Comparison of ENCODE assay signal across 1 cellular context in the genomic region with DNA sequence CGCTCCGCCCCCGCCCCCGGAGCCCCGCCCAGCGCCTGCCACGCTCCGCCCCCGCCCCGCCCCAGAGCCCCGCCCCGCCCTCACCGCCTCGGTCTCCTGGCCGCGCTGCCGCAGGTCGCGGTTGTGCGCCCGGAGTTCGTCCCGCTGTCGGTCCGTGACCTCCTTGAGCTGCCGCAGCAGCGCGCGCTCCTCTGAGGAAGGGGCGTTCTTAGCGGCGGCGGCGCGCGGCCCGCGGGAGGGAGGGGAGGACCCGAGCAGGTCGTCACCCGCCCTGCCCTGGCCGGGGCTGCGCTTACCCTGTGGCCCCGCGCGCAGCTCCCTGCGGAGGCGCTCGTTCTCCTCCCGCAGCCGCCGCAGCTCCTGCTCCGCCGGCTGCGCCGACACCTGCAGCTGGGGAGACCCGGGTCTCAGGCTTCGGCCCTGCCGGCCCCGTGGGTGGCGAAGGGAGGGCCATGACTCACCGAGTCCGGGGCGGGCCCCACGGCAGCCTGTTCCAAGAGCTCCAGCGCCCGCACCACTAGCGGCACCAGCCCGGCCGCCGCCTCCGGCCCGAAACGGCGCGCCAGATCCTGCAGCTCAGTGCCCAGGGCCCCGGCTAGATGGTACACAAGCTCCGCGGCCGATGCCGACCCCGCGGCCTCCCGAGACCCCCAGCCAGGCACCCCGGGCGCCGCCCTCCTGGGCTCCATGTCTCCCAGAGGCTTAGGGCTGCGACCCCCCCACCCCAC.
TF ChIP-seq lines count a peak whose summit lies in the region.

No MANE protein-coding gene starts in this region.

TF ChIP-seq in HEK293, 187 proteins besides CTCF, POLR2A, EP300 and RAD21 (continued from another document and continues in another):
- TF ChIP-seq, protein P1, sequence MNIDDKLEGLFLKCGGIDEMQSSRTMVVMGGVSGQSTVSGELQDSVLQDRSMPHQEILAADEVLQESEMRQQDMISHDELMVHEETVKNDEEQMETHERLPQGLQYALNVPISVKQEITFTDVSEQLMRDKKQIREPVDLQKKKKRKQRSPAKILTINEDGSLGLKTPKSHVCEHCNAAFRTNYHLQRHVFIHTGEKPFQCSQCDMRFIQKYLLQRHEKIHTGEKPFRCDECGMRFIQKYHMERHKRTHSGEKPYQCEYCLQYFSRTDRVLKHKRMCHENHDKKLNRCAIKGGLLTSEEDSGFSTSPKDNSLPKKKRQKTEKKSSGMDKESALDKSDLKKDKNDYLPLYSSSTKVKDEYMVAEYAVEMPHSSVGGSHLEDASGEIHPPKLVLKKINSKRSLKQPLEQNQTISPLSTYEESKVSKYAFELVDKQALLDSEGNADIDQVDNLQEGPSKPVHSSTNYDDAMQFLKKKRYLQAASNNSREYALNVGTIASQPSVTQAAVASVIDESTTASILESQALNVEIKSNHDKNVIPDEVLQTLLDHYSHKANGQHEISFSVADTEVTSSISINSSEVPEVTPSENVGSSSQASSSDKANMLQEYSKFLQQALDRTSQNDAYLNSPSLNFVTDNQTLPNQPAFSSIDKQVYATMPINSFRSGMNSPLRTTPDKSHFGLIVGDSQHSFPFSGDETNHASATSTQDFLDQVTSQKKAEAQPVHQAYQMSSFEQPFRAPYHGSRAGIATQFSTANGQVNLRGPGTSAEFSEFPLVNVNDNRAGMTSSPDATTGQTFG (tag by site-specific recombination; IDR thresholded peaks at IDR 0.05; ENCODE audit: borderline replicate concordance) = no peak
- TF ChIP-seq ZNF311 (tag by site-specific recombination; IDR thresholded peaks at IDR 0.05; ENCODE audit: borderline replicate concordance) (no peak), ZNF133 (tag by site-specific recombination; IDR thresholded peaks at IDR 0.05) (no peak), ZNF660 (tag by site-specific recombination; IDR thresholded peaks at IDR 0.05) (peak; percentile 77; the same call in 1 of the 2 replicates), ZNF221 (tag by site-specific recombination; IDR thresholded peaks at IDR 0.05; ENCODE audit: borderline replicate concordance) (no peak), ZNF138 (tag by site-specific recombination; IDR thresholded peaks at IDR 0.05; ENCODE audit: borderline replicate concordance) (no peak), ZNF23 (tag by site-specific recombination; IDR thresholded peaks at IDR 0.05; ENCODE audit: borderline replicate concordance) (no peak), ZFP37 (tag by site-specific recombination; IDR thresholded peaks at IDR 0.05) (0 out of 2 replicates have a peak, but pooled peaks have one; percentile 71), ZEB2 (tag by site-specific recombination; IDR thresholded peaks at IDR 0.05) (peak; percentile 74), ZNF223 (tag by site-specific recombination; IDR thresholded peaks at IDR 0.05) (no peak), ZNF623 (tag by site-specific recombination; IDR thresholded peaks at IDR 0.05) (no peak), ZNF585B (tag by site-specific recombination; IDR thresholded peaks at IDR 0.05) (no peak), OSR2 (tag by site-specific recombination; IDR thresholded peaks at IDR 0.05) (peak; percentile 51), SETDB1 (IDR thresholded peaks at IDR 0.05; ENCODE audit: insufficient read length, low read length) (no peak), SP3 (tag by site-specific recombination; IDR thresholded peaks at IDR 0.05) (no peak), KLF7 (tag by site-specific recombination; IDR thresholded peaks at IDR 0.05; ENCODE audit: borderline replicate concordance) (no peak), ZBTB1 (tag by site-specific recombination; IDR thresholded peaks at IDR 0.05) (0 out of 2 replicates have a peak, but pooled peaks have one; percentile 56), ZBTB21 (tag by site-specific recombination; IDR thresholded peaks at IDR 0.05) (no peak), ZNF621 (tag by site-specific recombination; IDR thresholded peaks at IDR 0.05) (no peak), ZXDB (tag by site-specific recombination; IDR thresholded peaks at IDR 0.05) (peak; percentile 74), SCRT1 (tag by site-specific recombination; IDR thresholded peaks at IDR 0.05; ENCODE audit: borderline replicate concordance) (no peak), ZNF132 (tag by site-specific recombination; IDR thresholded peaks at IDR 0.05; ENCODE audit: borderline replicate concordance) (no peak), ZNF76 (tag by site-specific recombination; IDR thresholded peaks at IDR 0.05; ENCODE audit: borderline replicate concordance, low read depth) (no peak; the same call in 1 of the 2 replicates), BCL11B (tag by site-specific recombination; IDR thresholded peaks at IDR 0.05; ENCODE audit: low read depth) (peak; percentile 38; the same call in 1 of the 2 replicates), FEZF1 (tag by site-specific recombination; IDR thresholded peaks at IDR 0.05) (no peak), ZNF121 (tag by site-specific recombination; IDR thresholded peaks at IDR 0.05) (no peak), ZNF776 (tag by site-specific recombination; IDR thresholded peaks at IDR 0.05; ENCODE audit: borderline replicate concordance) (no peak), GLI2 (tag by site-specific recombination; IDR thresholded peaks at IDR 0.05; ENCODE audit: borderline replicate concordance, low read depth) (no peak), ZNF174 (tag by site-specific recombination; IDR thresholded peaks at IDR 0.05) (no peak)
- TF ChIP-seq, protein P2, sequence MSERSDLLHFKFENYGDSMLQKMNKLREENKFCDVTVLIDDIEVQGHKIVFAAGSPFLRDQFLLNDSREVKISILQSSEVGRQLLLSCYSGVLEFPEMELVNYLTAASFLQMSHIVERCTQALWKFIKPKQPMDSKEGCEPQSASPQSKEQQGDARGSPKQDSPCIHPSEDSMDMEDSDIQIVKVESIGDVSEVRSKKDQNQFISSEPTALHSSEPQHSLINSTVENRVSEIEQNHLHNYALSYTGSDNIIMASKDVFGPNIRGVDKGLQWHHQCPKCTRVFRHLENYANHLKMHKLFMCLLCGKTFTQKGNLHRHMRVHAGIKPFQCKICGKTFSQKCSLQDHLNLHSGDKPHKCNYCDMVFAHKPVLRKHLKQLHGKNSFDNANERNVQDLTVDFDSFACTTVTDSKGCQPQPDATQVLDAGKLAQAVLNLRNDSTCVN (tag by site-specific recombination; optimal IDR thresholded peaks at IDR 0.05) = peak; percentile 94
- TF ChIP-seq, protein P3, sequence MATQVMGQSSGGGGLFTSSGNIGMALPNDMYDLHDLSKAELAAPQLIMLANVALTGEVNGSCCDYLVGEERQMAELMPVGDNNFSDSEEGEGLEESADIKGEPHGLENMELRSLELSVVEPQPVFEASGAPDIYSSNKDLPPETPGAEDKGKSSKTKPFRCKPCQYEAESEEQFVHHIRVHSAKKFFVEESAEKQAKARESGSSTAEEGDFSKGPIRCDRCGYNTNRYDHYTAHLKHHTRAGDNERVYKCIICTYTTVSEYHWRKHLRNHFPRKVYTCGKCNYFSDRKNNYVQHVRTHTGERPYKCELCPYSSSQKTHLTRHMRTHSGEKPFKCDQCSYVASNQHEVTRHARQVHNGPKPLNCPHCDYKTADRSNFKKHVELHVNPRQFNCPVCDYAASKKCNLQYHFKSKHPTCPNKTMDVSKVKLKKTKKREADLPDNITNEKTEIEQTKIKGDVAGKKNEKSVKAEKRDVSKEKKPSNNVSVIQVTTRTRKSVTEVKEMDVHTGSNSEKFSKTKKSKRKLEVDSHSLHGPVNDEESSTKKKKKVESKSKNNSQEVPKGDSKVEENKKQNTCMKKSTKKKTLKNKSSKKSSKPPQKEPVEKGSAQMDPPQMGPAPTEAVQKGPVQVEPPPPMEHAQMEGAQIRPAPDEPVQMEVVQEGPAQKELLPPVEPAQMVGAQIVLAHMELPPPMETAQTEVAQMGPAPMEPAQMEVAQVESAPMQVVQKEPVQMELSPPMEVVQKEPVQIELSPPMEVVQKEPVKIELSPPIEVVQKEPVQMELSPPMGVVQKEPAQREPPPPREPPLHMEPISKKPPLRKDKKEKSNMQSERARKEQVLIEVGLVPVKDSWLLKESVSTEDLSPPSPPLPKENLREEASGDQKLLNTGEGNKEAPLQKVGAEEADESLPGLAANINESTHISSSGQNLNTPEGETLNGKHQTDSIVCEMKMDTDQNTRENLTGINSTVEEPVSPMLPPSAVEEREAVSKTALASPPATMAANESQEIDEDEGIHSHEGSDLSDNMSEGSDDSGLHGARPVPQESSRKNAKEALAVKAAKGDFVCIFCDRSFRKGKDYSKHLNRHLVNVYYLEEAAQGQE (tag by site-specific recombination; IDR thresholded peaks at IDR 0.05) = no peak
- TF ChIP-seq, protein P4, sequence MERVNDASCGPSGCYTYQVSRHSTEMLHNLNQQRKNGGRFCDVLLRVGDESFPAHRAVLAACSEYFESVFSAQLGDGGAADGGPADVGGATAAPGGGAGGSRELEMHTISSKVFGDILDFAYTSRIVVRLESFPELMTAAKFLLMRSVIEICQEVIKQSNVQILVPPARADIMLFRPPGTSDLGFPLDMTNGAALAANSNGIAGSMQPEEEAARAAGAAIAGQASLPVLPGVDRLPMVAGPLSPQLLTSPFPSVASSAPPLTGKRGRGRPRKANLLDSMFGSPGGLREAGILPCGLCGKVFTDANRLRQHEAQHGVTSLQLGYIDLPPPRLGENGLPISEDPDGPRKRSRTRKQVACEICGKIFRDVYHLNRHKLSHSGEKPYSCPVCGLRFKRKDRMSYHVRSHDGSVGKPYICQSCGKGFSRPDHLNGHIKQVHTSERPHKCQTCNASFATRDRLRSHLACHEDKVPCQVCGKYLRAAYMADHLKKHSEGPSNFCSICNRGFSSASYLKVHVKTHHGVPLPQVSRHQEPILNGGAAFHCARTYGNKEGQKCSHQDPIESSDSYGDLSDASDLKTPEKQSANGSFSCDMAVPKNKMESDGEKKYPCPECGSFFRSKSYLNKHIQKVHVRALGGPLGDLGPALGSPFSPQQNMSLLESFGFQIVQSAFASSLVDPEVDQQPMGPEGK (tag by site-specific recombination; IDR thresholded peaks at IDR 0.05) = peak; percentile 92
- TF ChIP-seq, protein P5, sequence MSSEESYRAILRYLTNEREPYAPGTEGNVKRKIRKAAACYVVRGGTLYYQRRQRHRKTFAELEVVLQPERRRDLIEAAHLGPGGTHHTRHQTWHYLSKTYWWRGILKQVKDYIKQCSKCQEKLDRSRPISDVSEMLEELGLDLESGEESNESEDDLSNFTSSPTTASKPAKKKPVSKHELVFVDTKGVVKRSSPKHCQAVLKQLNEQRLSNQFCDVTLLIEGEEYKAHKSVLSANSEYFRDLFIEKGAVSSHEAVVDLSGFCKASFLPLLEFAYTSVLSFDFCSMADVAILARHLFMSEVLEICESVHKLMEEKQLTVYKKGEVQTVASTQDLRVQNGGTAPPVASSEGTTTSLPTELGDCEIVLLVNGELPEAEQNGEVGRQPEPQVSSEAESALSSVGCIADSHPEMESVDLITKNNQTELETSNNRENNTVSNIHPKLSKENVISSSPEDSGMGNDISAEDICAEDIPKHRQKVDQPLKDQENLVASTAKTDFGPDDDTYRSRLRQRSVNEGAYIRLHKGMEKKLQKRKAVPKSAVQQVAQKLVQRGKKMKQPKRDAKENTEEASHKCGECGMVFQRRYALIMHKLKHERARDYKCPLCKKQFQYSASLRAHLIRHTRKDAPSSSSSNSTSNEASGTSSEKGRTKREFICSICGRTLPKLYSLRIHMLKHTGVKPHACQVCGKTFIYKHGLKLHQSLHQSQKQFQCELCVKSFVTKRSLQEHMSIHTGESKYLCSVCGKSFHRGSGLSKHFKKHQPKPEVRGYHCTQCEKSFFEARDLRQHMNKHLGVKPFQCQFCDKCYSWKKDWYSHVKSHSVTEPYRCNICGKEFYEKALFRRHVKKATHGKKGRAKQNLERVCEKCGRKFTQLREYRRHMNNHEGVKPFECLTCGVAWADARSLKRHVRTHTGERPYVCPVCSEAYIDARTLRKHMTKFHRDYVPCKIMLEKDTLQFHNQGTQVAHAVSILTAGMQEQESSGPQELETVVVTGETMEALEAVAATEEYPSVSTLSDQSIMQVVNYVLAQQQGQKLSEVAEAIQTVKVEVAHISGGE (tag by site-specific recombination; conservative IDR thresholded peaks at IDR 0.05; ENCODE audit: low read depth) = peak; percentile 30; the same call in 1 of the 2 replicates
- TF ChIP-seq, protein P6, sequence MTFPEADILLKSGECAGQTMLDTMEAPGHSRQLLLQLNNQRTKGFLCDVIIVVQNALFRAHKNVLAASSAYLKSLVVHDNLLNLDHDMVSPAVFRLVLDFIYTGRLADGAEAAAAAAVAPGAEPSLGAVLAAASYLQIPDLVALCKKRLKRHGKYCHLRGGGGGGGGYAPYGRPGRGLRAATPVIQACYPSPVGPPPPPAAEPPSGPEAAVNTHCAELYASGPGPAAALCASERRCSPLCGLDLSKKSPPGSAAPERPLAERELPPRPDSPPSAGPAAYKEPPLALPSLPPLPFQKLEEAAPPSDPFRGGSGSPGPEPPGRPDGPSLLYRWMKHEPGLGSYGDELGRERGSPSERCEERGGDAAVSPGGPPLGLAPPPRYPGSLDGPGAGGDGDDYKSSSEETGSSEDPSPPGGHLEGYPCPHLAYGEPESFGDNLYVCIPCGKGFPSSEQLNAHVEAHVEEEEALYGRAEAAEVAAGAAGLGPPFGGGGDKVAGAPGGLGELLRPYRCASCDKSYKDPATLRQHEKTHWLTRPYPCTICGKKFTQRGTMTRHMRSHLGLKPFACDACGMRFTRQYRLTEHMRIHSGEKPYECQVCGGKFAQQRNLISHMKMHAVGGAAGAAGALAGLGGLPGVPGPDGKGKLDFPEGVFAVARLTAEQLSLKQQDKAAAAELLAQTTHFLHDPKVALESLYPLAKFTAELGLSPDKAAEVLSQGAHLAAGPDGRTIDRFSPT (tag by site-specific recombination; IDR thresholded peaks at IDR 0.05) = peak; percentile 82
- TF ChIP-seq, protein P7, sequence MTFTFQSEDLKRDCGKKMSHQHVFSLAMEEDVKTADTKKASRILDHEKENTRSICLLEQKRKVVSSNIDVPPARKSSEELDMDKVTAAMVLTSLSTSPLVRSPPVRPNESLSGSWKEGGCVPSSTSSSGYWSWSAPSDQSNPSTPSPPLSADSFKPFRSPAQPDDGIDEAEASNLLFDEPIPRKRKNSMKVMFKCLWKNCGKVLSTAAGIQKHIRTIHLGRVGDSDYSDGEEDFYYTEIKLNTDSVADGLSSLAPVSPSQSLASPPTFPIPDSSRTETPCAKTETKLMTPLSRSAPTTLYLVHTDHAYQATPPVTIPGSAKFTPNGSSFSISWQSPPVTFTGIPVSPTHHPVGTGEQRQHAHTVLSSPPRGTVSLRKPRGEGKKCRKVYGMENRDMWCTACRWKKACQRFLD (tag by site-specific recombination; IDR thresholded peaks at IDR 0.05) = no peak
- TF ChIP-seq, protein P8, sequence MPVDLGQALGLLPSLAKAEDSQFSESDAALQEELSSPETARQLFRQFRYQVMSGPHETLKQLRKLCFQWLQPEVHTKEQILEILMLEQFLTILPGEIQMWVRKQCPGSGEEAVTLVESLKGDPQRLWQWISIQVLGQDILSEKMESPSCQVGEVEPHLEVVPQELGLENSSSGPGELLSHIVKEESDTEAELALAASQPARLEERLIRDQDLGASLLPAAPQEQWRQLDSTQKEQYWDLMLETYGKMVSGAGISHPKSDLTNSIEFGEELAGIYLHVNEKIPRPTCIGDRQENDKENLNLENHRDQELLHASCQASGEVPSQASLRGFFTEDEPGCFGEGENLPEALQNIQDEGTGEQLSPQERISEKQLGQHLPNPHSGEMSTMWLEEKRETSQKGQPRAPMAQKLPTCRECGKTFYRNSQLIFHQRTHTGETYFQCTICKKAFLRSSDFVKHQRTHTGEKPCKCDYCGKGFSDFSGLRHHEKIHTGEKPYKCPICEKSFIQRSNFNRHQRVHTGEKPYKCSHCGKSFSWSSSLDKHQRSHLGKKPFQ (tag by site-specific recombination; IDR thresholded peaks at IDR 0.05) = no peak
